16 cellular contexts compared by ENCODE assay signal in the genomic region with DNA sequence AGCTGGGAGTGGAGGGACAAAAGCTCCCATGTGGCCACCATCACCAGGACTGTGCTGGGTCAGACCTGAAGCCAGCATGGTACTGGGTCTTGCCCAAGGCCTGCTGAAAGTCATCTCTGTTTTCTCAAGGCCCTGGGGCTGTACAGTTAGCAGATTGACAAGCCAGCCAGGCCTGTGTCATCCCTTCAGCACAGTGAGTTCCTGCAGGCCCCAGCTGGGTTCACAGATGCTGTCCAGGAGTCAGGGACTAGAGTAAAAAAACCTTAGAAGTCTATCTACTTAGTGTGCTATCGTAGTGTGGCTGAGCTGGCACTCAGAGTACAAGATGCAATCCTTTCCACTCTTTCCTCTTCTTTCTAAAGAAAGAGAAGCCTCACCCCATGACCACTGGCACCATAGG.
DNase-seq lines count a peak whose midpoint lies in the region; ATAC-seq and TF ChIP-seq lines count a peak whose summit lies in the region.
"Had no signal": no experiment of that assay in that cellular context is flagged by ENCODE, and none has a peak within 500 bp of the region (broad histone marks: within the 10 kb centered on the region; RNA-seq: fewer than 3 reads in every experiment).

No MANE protein-coding gene starts in this region.

- H3K36me3 ChIP-seq in Panc1 (ENCODE audit: control insufficient read depth, insufficient read depth, low read length), result no peaks in the 10 kb centered on the region

- no peak for TF ChIP-seq CTCF in Panc1 (IDR thresholded peaks at IDR 0.05)
- no peak for TF ChIP-seq CTCF in foreskin keratinocyte (conservative IDR thresholded peaks at IDR 0.05)

- no peak overlapping the region for H3K4me3 ChIP-seq in Panc1 (ENCODE audit: low read depth in 2 of 2, low read length in 2 of 2)

- in situ Hi-C loops in Panc1 (cut with HindIII; ENCODE audit: low pct_unique_long_range_greater_than_20kb, low sequenced_read_pairs), result no loop called here

- POLR2A ChIA-PET in Panc1 (lab: Charles Lee), result no interaction called here

- H3K4me3 Mint-ChIP-seq in stimulated activated memory B cell treated with anti-CD40 and anti-IgM and Interleukin-4, amounts not matched to agents 10 μg/mL and 1 μg/mL and 100 μg/mL, for 72 hours, result no peak overlapping the region
- H3K4me3 Mint-ChIP-seq: CD4-positive, alpha-beta T cell; H9 had no signal

- H3K27me3 ChIP-seq in Panc1 (ENCODE audit: control insufficient read depth, insufficient read depth, low read length), result no peaks in the 10 kb centered on the region
- no peaks in the 10 kb centered on the region for H3K27me3 ChIP-seq in foreskin keratinocyte

- H3K36me3 Mint-ChIP-seq in stimulated activated memory B cell treated with anti-CD40 and anti-IgM and Interleukin-4, amounts not matched to agents 10 μg/mL and 1 μg/mL and 100 μg/mL, for 72 hours, result no peaks in the 10 kb centered on the region

- BruUV-seq in Panc1 (replicated peaks; lab: Mats Ljungman, UMichigan), result no TSS peak

- H3K27me3 Mint-ChIP-seq in stimulated activated memory B cell treated with anti-CD40 and anti-IgM and Interleukin-4, amounts not matched to agents 10 μg/mL and 1 μg/mL and 100 μg/mL, for 72 hours, result no peaks in the 10 kb centered on the region
- H3K27me3 Mint-ChIP-seq: CD4-positive, alpha-beta T cell had no signal

- peak; percentile 26; the same call in 1 of the 2 replicates for ATAC-seq in Panc1
- ATAC-seq in foreskin keratinocyte, result peak; percentile 43
- peak; percentile 50 for ATAC-seq in stimulated activated memory B cell treated with anti-CD40 and anti-IgM and Interleukin-4, amounts not matched to agents 10 μg/mL and 1 μg/mL and 100 μg/mL, for 72 hours
- ATAC-seq in HG02973 (IDR thresholded peaks at IDR 0.05; ENCODE audit: unreplicated experiment), result no peak
- ATAC-seq in HG02588 (IDR thresholded peaks at IDR 0.05; ENCODE audit: unreplicated experiment), result no peak
- ATAC-seq: HepG2 had no signal

- H3K27ac Mint-ChIP-seq in stimulated activated memory B cell treated with anti-CD40 and anti-IgM and Interleukin-4, amounts not matched to agents 10 μg/mL and 1 μg/mL and 100 μg/mL, for 72 hours, result no peak overlapping the region
- H3K27ac Mint-ChIP-seq: CD4-positive, alpha-beta T cell; H9 had no signal

- intact Hi-C loops in Panc1 (cut with micrococcal nuclease; ENCODE audit: unreplicated experiment), result no loop called here

- CTCF ChIA-PET in Panc1 (lab: Charles Lee), result no interaction called here

- peak; percentile 19 for DNase-seq in EH (ENCODE audit: low read depth)
- no peak for DNase-seq in Panc1 (ENCODE audit: low read depth, low spot score)
- DNase-seq in foreskin keratinocyte, result no peak
- DNase-seq in cerebellar nuclear complex (lab: John Stamatoyannopoulos, UW), result no peak
- no peak for DNase-seq in activated naive CD4-positive, alpha-beta T cell (lab: John Stamatoyannopoulos, UW)
- DNase-seq: ACHN; C1 segment of cervical spinal cord; Calu3; CD4-positive, alpha-beta T cell; DMS 273 treated with DMSO at 0.1 percent for 48 hours; GOT3; H9 had no signal

- H3K4me1 ChIP-seq in Panc1 (ENCODE audit: control insufficient read depth, insufficient read depth, low read length) (no peaks in the 10 kb centered on the region), foreskin keratinocyte (no peaks in the 10 kb centered on the region)

- no peaks in the 10 kb centered on the region for H3K4me1 Mint-ChIP-seq in stimulated activated memory B cell treated with anti-CD40 and anti-IgM and Interleukin-4, amounts not matched to agents 10 μg/mL and 1 μg/mL and 100 μg/mL, for 72 hours
- H3K4me1 Mint-ChIP-seq: H9 had no signal

- peaks cover 4% of the 10 kb centered on the region for H3K9me3 Mint-ChIP-seq in stimulated activated memory B cell treated with anti-CD40 and anti-IgM and Interleukin-4, amounts not matched to agents 10 μg/mL and 1 μg/mL and 100 μg/mL, for 72 hours
- H3K9me3 Mint-ChIP-seq: CD4-positive, alpha-beta T cell had no signal

- H3K27ac ChIP-seq in Panc1 (ENCODE audit: low read length) (no peak overlapping the region), foreskin keratinocyte (no peak overlapping the region)

- H3K9me3 ChIP-seq in Panc1 (ENCODE audit: control insufficient read depth, insufficient read depth, low read depth, low read length), result no peaks in the 10 kb centered on the region

Comparison
In these comparisons a context has a peak if more than half of its experiments do, and no peak if none do; other contexts are left out.
1. ATAC-seq: peak in Panc1 (single experiment), foreskin keratinocyte (single experiment) and stimulated activated memory B cell treated with anti-CD40 and anti-IgM and Interleukin-4, amounts not matched to agents 10 μg/mL and 1 μg/mL and 100 μg/mL, for 72 hours (single experiment); none in HG02973 (single experiment) and HG02588 (single experiment).